Comparison of ENCODE assay signal across 9 cellular contexts in genomic region chr7:121547341-121548092, GRCh38.
DNase-seq lines count a peak whose midpoint lies in the region; ATAC-seq and TF ChIP-seq lines count a peak whose summit lies in the region.
"Had no signal": no experiment of that assay in that cellular context is flagged by ENCODE, and none has a peak within 500 bp of the region (broad histone marks: within the 10 kb centered on the region; RNA-seq: fewer than 3 reads in every experiment).

No MANE protein-coding gene starts in this region.

- no peak for TF ChIP-seq EP300 in upper lobe of left lung (IDR thresholded peaks at IDR 0.05)

- 0 to 2% methylated on average over 3 of the region's 3 CpGs for WGBS in upper lobe of left lung, 2 donors

- H3K27me3 Mint-ChIP-seq in central memory CD8-positive, alpha-beta T cell, result no peaks in the 10 kb centered on the region
- H3K27me3 Mint-ChIP-seq: activated naive CD4-positive, alpha-beta T cell treated with anti-CD3 and anti-CD28 coated beads, Interleukin-2, amount 50 U/mL, for 24 hours had no signal

- peak; percentile 49 for TF ChIP-seq CTCF in HL-60 (IDR thresholded peaks at IDR 0.05; ENCODE audit: insufficient read depth, low read length)
- peak; percentile 42 to 79 (median 72) for TF ChIP-seq CTCF in upper lobe of left lung (IDR thresholded peaks at IDR 0.05)

- H3K9me3 Mint-ChIP-seq in central memory CD8-positive, alpha-beta T cell, result no peaks in the 10 kb centered on the region
- H3K9me3 Mint-ChIP-seq: activated naive CD4-positive, alpha-beta T cell treated with anti-CD3 and anti-CD28 coated beads, Interleukin-2, amount 50 U/mL, for 24 hours had no signal

- no peak overlapping the region for H3K4me3 ChIP-seq in HL-60 (replicated peaks; ENCODE audit: insufficient read depth, low read length)
- no peak overlapping the region for H3K4me3 ChIP-seq in upper lobe of left lung

- H3K9me3 ChIP-seq in upper lobe of left lung, result no peaks in the 10 kb centered on the region

- no peak overlapping the region for H3K4me3 Mint-ChIP-seq in central memory CD8-positive, alpha-beta T cell
- H3K4me3 Mint-ChIP-seq: activated naive CD4-positive, alpha-beta T cell treated with anti-CD3 and anti-CD28 coated beads, Interleukin-2, amount 50 U/mL, for 24 hours had no signal

- H3K4me1 Mint-ChIP-seq in central memory CD8-positive, alpha-beta T cell, result peaks cover 13% of the 10 kb centered on the region

- H3K36me3 Mint-ChIP-seq in central memory CD8-positive, alpha-beta T cell (ENCODE audit: insufficient read depth), result no peaks in the 10 kb centered on the region
- H3K36me3 Mint-ChIP-seq: activated naive CD4-positive, alpha-beta T cell treated with anti-CD3 and anti-CD28 coated beads, Interleukin-2, amount 50 U/mL, for 24 hours had no signal

- TF ChIP-seq POLR2A in upper lobe of left lung (IDR thresholded peaks at IDR 0.05), result no peak

- H3K27me3 ChIP-seq in HL-60 (ENCODE audit: insufficient read depth, poor library complexity, severe bottlenecking) (peaks cover 2% of the 10 kb centered on the region), upper lobe of left lung (no peaks in the 10 kb centered on the region)

- H3K27ac ChIP-seq in HL-60 (replicated peaks), result no peak overlapping the region
- H3K27ac ChIP-seq in upper lobe of left lung, result no peak overlapping the region

- H3K36me3 ChIP-seq in upper lobe of left lung, result no peaks in the 10 kb centered on the region

- peak; percentile 79 for DNase-seq in ELR (ENCODE audit: low read depth)
- DNase-seq in HL-60 (ENCODE audit: low read depth in 1 of 2, low spot score in 1 of 2), result peak; percentile 6 to 14
- peak; percentile 81 for DNase-seq in NCI-H82 (lab: John Stamatoyannopoulos, UW)
- DNase-seq in central memory CD8-positive, alpha-beta T cell (ENCODE audit: low spot score in 2 of 2), result no peak
- no peak for DNase-seq in left lobe of liver (ENCODE audit: low spot score)
- no peak for DNase-seq in upper lobe of left lung
- no peak for DNase-seq in mucosa of gallbladder (ENCODE audit: low spot score)

- no peaks in the 10 kb centered on the region for H3K4me1 ChIP-seq in upper lobe of left lung

- H3K27ac Mint-ChIP-seq in central memory CD8-positive, alpha-beta T cell (ENCODE audit: low read depth), result no peak overlapping the region
- H3K27ac Mint-ChIP-seq: activated naive CD4-positive, alpha-beta T cell treated with anti-CD3 and anti-CD28 coated beads, Interleukin-2, amount 50 U/mL, for 24 hours had no signal

- peak; percentile 74 for ATAC-seq in GM21381 (IDR thresholded peaks at IDR 0.05; ENCODE audit: unreplicated experiment)
- peak; percentile 58 for ATAC-seq in central memory CD8-positive, alpha-beta T cell (replicated peaks; ENCODE audit: extremely low read depth, poor library complexity, severe bottlenecking)
- ATAC-seq in left lobe of liver, result peak; percentile 97
- peak; percentile 78 to 86 for ATAC-seq in upper lobe of left lung (ENCODE audit: low FRiP score in 2 of 2)

Comparison
In these comparisons a context has a peak if more than half of its experiments do, and no peak if none do; other contexts are left out.
1. DNase-seq: peak in ELR (single experiment), HL-60 (2 of 2) and NCI-H82 (single experiment); none in central memory CD8-positive, alpha-beta T cell (0 of 2), left lobe of liver (single experiment), upper lobe of left lung (0 of 2) and mucosa of gallbladder (single experiment).
2. Peak in every context shown above with its lines, with median percentiles within 50 percentile points of each other: ATAC-seq.